1 cellular context compared by ENCODE assay signal in genomic region chr3:112253301-112253971, GRCh38.
TF ChIP-seq lines count a peak whose summit lies in the region.

No MANE protein-coding gene starts in this region.

TF ChIP-seq in HEK293, 187 proteins besides CTCF, POLR2A, EP300 and RAD21 (continued from another document):
- TF ChIP-seq ZNF518A (tag by site-specific recombination; conservative IDR thresholded peaks at IDR 0.05; ENCODE audit: low read depth) (no peak), MZF1 (tag by site-specific recombination; IDR thresholded peaks at IDR 0.05; ENCODE audit: borderline replicate concordance) (no peak)
